In the genomic region with DNA sequence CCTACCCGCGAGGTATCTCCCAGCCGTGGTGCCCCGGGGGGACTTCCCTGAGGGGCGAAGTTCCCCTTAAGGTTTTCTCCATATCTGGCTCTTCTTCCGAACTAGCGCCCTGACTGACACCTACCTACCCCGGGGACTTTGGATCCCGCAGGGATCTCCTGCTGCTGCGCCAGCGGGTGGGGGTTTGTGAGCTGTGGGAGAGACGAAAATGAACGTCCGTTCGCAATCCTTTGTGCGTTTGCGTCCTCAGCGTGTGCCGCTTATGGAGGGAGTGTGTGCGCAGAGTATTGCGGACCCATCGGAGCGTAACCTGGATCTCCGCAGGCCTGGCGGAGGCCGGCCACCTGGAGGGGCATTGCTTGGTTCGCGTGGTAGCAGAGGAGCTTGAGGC, we compare ENCODE assay signal across 8 cellular contexts. TPM values are rescaled to one million over a fixed set of nuclear protein-coding genes. Genes with fewer than 3 reads are reported as not detected.
DNase-seq lines count a peak whose midpoint lies in the region; ATAC-seq and TF ChIP-seq lines count a peak whose summit lies in the region.

No MANE protein-coding gene starts in this region.

- H3K79me2 ChIP-seq in SU-DHL-6 (ENCODE audit: insufficient read depth, low read length) = peaks cover 50% of the 10 kb centered on the region

- H3K4me2 ChIP-seq in SU-DHL-6 (ENCODE audit: low read depth, low read length, poor library complexity, severe bottlenecking) = peak overlapping the region; percentile 89

- peak overlapping the region; percentile 96 for H2AFZ ChIP-seq in SU-DHL-6 (ENCODE audit: low read depth, low read length, severe bottlenecking)

- H3K27ac ChIP-seq in HUES64 (ENCODE audit: low read depth, low read length) (peak overlapping the region; percentile 90), SU-DHL-6 (ENCODE audit: low read depth, low read length) (peak overlapping the region; percentile 76), ectodermal cell (ENCODE audit: insufficient read depth, low read depth, low read length, poor library complexity, severe bottlenecking) (peak overlapping the region; percentile 94), stomach smooth muscle (ENCODE audit: low read length) (peak overlapping the region; percentile 76)

- no peak for TF ChIP-seq CTCF in SU-DHL-6 (IDR thresholded peaks at IDR 0.05; ENCODE audit: insufficient read depth, low read length, poor library complexity, severe bottlenecking)

- peaks cover 8% of the 10 kb centered on the region for H3F3A ChIP-seq in SU-DHL-6 (ENCODE audit: insufficient read depth)

- peaks cover 17% of the 10 kb centered on the region for H3K4me1 ChIP-seq in HUES64 (ENCODE audit: insufficient read depth, low read length)
- peaks cover 7% of the 10 kb centered on the region for H3K4me1 ChIP-seq in ectodermal cell (ENCODE audit: control insufficient read depth, insufficient read depth, low read length)
- peaks cover 15% of the 10 kb centered on the region for H3K4me1 ChIP-seq in stomach smooth muscle (ENCODE audit: control insufficient read depth, insufficient read depth, low read length)

- no peaks in the 10 kb centered on the region for H3K9me2 ChIP-seq in SU-DHL-6 (replicated peaks; ENCODE audit: insufficient read depth, low read length)

- H3K9ac ChIP-seq in HUES64 (ENCODE audit: low read depth, low read length) (peak overlapping the region; percentile 95), SU-DHL-6 (ENCODE audit: low read length) (peak overlapping the region; percentile 90), stomach smooth muscle (ENCODE audit: low read length in 2 of 2) (peak overlapping the region; percentile 89 to 96)

- under 1% methylated on average over 28 of the region's 28 CpGs for WGBS in HUES64
- 0 to 1% methylated on average over 28 of the region's 28 CpGs for WGBS in ectodermal cell, 2 experiments

- H3K36me3 ChIP-seq in HUES64 (ENCODE audit: insufficient read depth, low read length) (peaks cover 57% of the 10 kb centered on the region), SU-DHL-6 (ENCODE audit: low read length) (peaks cover 7% of the 10 kb centered on the region; the same call in 1 of the 2 replicates), ectodermal cell (ENCODE audit: control insufficient read depth, insufficient read depth, low read length) (peaks cover 9% of the 10 kb centered on the region), stomach smooth muscle (ENCODE audit: control insufficient read depth in 2 of 2, insufficient read depth in 2 of 2, low read length in 2 of 2) (peaks cover 5 to 6% of the 10 kb centered on the region in 2 donors)

- DNase-seq in COR-L47 (lab: John Stamatoyannopoulos, UW) = peak; percentile 34
- DNase-seq in lung microvascular endothelial cell (ENCODE audit: low read depth in 2 of 2) = peak; percentile 54 to 61
- no peak for DNase-seq in NCI-H2029 (lab: John Stamatoyannopoulos, UW)

- peak overlapping the region; percentile 97 for H3K4me3 ChIP-seq in HUES64 (ENCODE audit: low read length)
- H3K4me3 ChIP-seq in SU-DHL-6 (ENCODE audit: insufficient read depth, low read length, poor library complexity, severe bottlenecking) = peak overlapping the region; percentile 96
- peak overlapping the region; percentile 100 for H3K4me3 ChIP-seq in ectodermal cell (ENCODE audit: insufficient read depth, low read depth, low read length)
- peak overlapping the region; percentile 96 to 98 for H3K4me3 ChIP-seq in stomach smooth muscle (ENCODE audit: low read length in 2 of 2)

- H3K27me3 ChIP-seq in HUES64 (ENCODE audit: insufficient read depth, low read length) = no peaks in the 10 kb centered on the region
- H3K27me3 ChIP-seq in SU-DHL-6 (ENCODE audit: low read length) = no peaks in the 10 kb centered on the region
- H3K27me3 ChIP-seq in ectodermal cell (ENCODE audit: control insufficient read depth, insufficient read depth, low read length, poor library complexity, severe bottlenecking) = no peaks in the 10 kb centered on the region
- H3K27me3 ChIP-seq in stomach smooth muscle (ENCODE audit: control insufficient read depth in 1 of 2, insufficient read depth in 2 of 2, low read length in 2 of 2) = no peaks in the 10 kb centered on the region

- peak; percentile 4 for ATAC-seq in GM19468 (IDR thresholded peaks at IDR 0.05; ENCODE audit: extremely low read depth, unreplicated experiment)

- H3K9me3 ChIP-seq in HUES64 (ENCODE audit: insufficient read depth, low read depth, low read length) (no peaks in the 10 kb centered on the region), SU-DHL-6 (ENCODE audit: insufficient read depth, low read length) (no peaks in the 10 kb centered on the region), ectodermal cell (ENCODE audit: control insufficient read depth, low read length) (no peaks in the 10 kb centered on the region), stomach smooth muscle (ENCODE audit: control insufficient read depth in 2 of 2, low read length in 2 of 2) (no peaks in the 10 kb centered on the region)

- H4K20me1 ChIP-seq in SU-DHL-6 (ENCODE audit: low read depth, low read length) = no peaks in the 10 kb centered on the region

RNA-seq across cellular contexts. Expression of gene FBXO22, which starts 0.6 kb away (rescaled TPM):
- polyA plus RNA-seq in HUES64 (2013, experiment 1 of 2) = 34.2 TPM
- polyA plus RNA-seq in HUES64 (2013, experiment 2 of 2) = 39.1 TPM
- polyA plus RNA-seq in ectodermal cell (2013, experiment 1 of 4) = 51.3 TPM
- polyA plus RNA-seq in ectodermal cell (2013, experiment 2 of 4) = 48.1 TPM
- 40.0 TPM for polyA plus RNA-seq in ectodermal cell (2013, experiment 3 of 4)
- 45.1 TPM for polyA plus RNA-seq in ectodermal cell (2013, experiment 4 of 4)
- 30.8 and 41.2 TPM in 2 replicates for total RNA-seq in lung microvascular endothelial cell
